In the genomic region with DNA sequence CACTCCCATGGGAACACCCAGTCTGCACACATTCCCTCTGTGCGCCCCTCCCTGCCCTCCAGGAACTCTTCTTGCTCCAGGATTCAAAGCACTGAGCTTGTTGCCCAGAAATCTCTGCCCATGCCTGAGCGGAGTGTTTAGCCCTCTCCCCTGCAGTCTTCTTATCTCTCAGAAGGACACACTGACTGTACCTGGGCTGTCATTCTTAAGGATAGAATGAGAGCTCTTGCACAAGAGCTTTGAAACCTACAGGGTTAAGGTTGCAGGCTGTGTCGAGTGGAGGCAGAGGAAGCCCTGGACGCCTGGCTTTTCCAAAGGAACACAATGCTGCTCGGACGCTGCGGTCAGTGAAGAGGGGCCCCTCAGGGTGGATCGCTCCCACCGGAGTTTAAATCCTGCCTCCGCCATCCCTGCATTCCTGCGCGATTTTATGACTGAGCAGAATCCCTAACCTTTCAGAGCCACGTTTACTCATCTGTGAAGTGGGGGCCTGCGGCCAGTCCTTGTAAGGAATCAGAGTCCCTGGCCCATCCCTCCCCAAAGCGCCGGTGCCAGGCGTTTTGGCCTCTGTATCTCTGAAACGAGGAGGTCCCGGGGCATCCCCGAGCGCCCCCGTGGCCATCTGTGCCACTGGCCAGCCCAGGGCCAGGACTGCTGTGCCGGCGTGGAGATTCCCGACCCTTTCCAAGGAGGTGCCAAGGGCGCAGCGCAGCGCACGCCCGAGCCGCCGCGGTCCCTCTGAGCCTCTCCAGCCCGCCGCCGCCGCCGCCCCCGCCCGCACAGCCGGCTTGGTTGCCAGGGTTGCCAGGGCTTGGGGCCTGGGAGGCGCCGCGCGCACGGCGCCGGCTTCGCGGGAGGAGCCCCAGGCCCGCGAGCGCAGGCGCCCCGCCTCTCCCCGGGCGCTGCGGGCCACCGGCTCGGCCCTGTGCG, we compare ENCODE assay signal across 8 cellular contexts. TPM values are rescaled to one million over a fixed set of nuclear protein-coding genes. Genes with fewer than 3 reads are reported as not detected.
DNase-seq lines count a peak whose midpoint lies in the region; ATAC-seq and TF ChIP-seq lines count a peak whose summit lies in the region.

No MANE protein-coding gene starts in this region.

- 2 to 4% methylated on average over 61 of the region's 61 CpGs for WGBS in sigmoid colon, 2 donors

- in situ Hi-C loops in G401 (cut with HindIII; ENCODE audit: low sequenced_read_pairs), result no loop called here

- no peak for TF ChIP-seq POLR2A in sigmoid colon (IDR thresholded peaks at IDR 0.05)

- H3K4me1 ChIP-seq in sigmoid colon, result peaks cover 0 to 24% (median 20%) of the 10 kb centered on the region in 4 donors

- peak overlapping the region; percentile 46 to 56 (median 53) for H3K27ac ChIP-seq in sigmoid colon

- intact Hi-C loops in left ventricle myocardium superior (cut with micrococcal nuclease), result no loop called here
- intact Hi-C loops in sigmoid colon (cut with DNase I), result no loop called here

- no peak for TF ChIP-seq EP300 in sigmoid colon (IDR thresholded peaks at IDR 0.05)

- ATAC-seq in left ventricle myocardium superior (peak; percentile 54), GM18858 (IDR thresholded peaks at IDR 0.05; ENCODE audit: unreplicated experiment) (no peak), HG03442 (IDR thresholded peaks at IDR 0.05; ENCODE audit: unreplicated experiment) (no peak)

- TF ChIP-seq CTCF in WI38 (IDR thresholded peaks at IDR 0.05; ENCODE audit: low read depth, low read length) (no peak), sigmoid colon (IDR thresholded peaks at IDR 0.05) (no peak)

- no peaks in the 10 kb centered on the region for H3K27me3 ChIP-seq in sigmoid colon

- H3K36me3 ChIP-seq in sigmoid colon, result no peaks in the 10 kb centered on the region

- no peaks in the 10 kb centered on the region for H3K9me3 ChIP-seq in sigmoid colon

- DNase-seq in G401 (ENCODE audit: low spot score) (peak; percentile 42), left ventricle myocardium superior (peak; percentile 38), sigmoid colon (peak; percentile 63), cerebellar nuclear complex (lab: John Stamatoyannopoulos, UW) (no peak), KG1 (lab: John Stamatoyannopoulos, UW) (no peak)

- H3K4me3 ChIP-seq in WI38 (ENCODE audit: low read depth, low read length), result 0 out of 2 replicates have a peak overlapping the region, but pooled peaks have one; percentile 17
- H3K4me3 ChIP-seq in sigmoid colon, result peak overlapping the region; percentile 36 to 63 (median 59)

RNA-seq across cellular contexts. Expression of a gene that starts 58.9 kb away (rescaled TPM):
- total RNA-seq in G401 (2014; rRNA removed; shearing (Covaris generic)), result 83.2 and 92.2 TPM in 2 replicates
- total RNA-seq in left ventricle myocardium superior, result 96.1 TPM
- total RNA-seq in sigmoid colon, result 100 to 1,000 TPM; 125 to 153 (median 136) TPM
- 10 to 100 TPM; 29.1 to 54.7 (median 30.0) TPM for polyA plus RNA-seq in sigmoid colon

Comparison
In these comparisons a context has a peak if more than half of its experiments do, and no peak if none do; other contexts are left out.
1. DNase-seq: peak in G401 (single experiment), left ventricle myocardium superior (single experiment) and sigmoid colon (single experiment); none in cerebellar nuclear complex (0 of 2) and KG1 (single experiment).